In the genomic region with DNA sequence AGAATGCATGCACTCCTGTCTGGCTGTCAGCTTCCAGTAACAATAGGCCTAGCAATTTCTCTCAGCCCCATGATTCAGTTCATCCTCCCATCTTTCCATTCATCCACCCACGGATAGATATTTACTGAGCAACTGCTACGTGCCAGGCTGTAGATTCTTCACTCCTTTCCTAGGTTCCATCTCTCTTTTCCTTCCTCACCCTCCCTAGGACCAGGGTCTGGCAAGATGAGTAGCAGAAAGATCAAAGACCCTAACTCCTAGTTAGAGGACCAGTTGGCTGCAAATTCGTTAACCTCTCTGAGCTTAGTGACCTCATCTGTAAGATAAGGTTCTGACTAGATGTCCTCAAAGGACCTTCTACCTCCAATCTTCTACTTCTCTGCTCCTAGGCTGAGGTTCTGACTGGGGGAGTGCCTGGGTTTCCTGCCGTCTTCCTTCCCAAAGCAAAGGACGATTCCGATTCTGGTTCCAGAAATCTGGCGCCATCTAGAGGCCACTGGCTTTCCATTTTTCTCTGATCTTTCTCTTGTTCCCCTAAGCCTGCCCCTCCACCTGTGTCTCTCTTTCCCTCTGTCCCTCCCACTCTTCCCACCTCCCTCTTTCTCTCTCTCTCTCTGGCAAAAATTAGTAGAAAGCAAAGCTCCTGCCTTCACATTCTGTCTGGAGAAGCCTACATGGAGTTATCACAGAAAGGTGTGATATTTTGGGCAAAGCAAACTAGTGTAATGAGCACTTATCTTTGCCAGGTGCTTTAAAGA, we compare ENCODE assay signal across 8 cellular contexts. TPM values are rescaled to one million over a fixed set of nuclear protein-coding genes. Genes with fewer than 3 reads are reported as not detected.
DNase-seq lines count a peak whose midpoint lies in the region; ATAC-seq and TF ChIP-seq lines count a peak whose summit lies in the region.

No MANE protein-coding gene starts in this region.

- peak; percentile 76 for TF ChIP-seq CTCF in upper lobe of right lung (IDR thresholded peaks at IDR 0.05)

- H3K27me3 ChIP-seq in upper lobe of right lung = no peaks in the 10 kb centered on the region

- peak; percentile 68 for ATAC-seq in upper lobe of right lung
- ATAC-seq in HG03571 (IDR thresholded peaks at IDR 0.05; ENCODE audit: unreplicated experiment) = no peak

- intact Hi-C loops in upper lobe of right lung (cut with DNase I) = loop anchor here (5.0 kb wide), 1 partner anchor 212 kb away; no protein-coding TSS in a partner anchor

- DNase-seq in DMS79 (lab: John Stamatoyannopoulos, UW) (peak; percentile 8), LoVo (ENCODE audit: low spot score) (peak; percentile 67), SK-N-DZ (ENCODE audit: low spot score) (peak; percentile 77), globus pallidus (ENCODE audit: low spot score) (peak; percentile 71), pons (ENCODE audit: low spot score) (peak; percentile 83), upper lobe of right lung (peak; percentile 43)
- peak in 3 of 4 experiments; percentile 21 to 50 (median 44) for DNase-seq in activated naive CD4-positive, alpha-beta T cell (lab: John Stamatoyannopoulos, UW)

- no peak overlapping the region for H3K4me3 ChIP-seq in upper lobe of right lung

- no peak overlapping the region for H3K27ac ChIP-seq in upper lobe of right lung

- peaks cover 2% of the 10 kb centered on the region for H3K4me1 ChIP-seq in upper lobe of right lung

- H3K36me3 ChIP-seq in upper lobe of right lung = no peaks in the 10 kb centered on the region

- no peaks in the 10 kb centered on the region for H3K9me3 ChIP-seq in upper lobe of right lung

RNA-seq across cellular contexts. Expression of a gene that starts 26.2 kb away (rescaled TPM):
- polyA plus RNA-seq in SK-N-DZ (2014; cell fraction: cytosol; rRNA removed) = not detected in 2 replicates
- polyA plus RNA-seq in SK-N-DZ (2014; cell fraction: nucleus; rRNA removed) = not detected in 2 replicates
- total RNA-seq in upper lobe of right lung = not detected

RNA-seq across cellular contexts. Expression of a gene that starts 56.8 kb away (rescaled TPM):
- 33.1 and 35.1 TPM in 2 replicates for polyA plus RNA-seq in SK-N-DZ (2014; cell fraction: cytosol; rRNA removed)
- polyA plus RNA-seq in SK-N-DZ (2014; cell fraction: nucleus; rRNA removed) = 27.0 and 36.4 TPM in 2 replicates
- total RNA-seq in upper lobe of right lung = 38.3 TPM

Comparison
In these comparisons a context has a peak if more than half of its experiments do, and no peak if none do; other contexts are left out.
1. DNase-seq: peak in every context shown above with its lines; median percentile 83 in pons; 77 in SK-N-DZ; 71 in globus pallidus; 67 in LoVo; 44 in activated naive CD4-positive, alpha-beta T cell; 43 in upper lobe of right lung; 8 in DMS79.